In genomic region chr2:55115795-55116597, GRCh38 we compare ENCODE assay signal across 10 cellular contexts.
A peak's percentile ranks its signal among the peaks of the same experiment; 100 is the strongest.
DNase-seq lines count a peak whose midpoint lies in the region; ATAC-seq, FAIRE-seq and TF ChIP-seq lines count a peak whose summit lies in the region.
"Had no signal": no experiment of that assay in that cellular context is flagged by ENCODE, and none has a peak within 500 bp of the region (broad histone marks: within the 10 kb centered on the region; RNA-seq: fewer than 3 reads in every experiment).

No MANE protein-coding gene starts in this region.

- H3K4me3 ChIP-seq in bronchial epithelial cell (ENCODE audit: low read depth, low read length) = no peak overlapping the region
- H3K4me3 ChIP-seq in neural progenitor cell = no peak overlapping the region
- H3K4me3 ChIP-seq in spleen = no peak overlapping the region
- H3K4me3 ChIP-seq in stomach = no peak overlapping the region

- H3K9ac ChIP-seq in neural progenitor cell = no peak overlapping the region

- H3F3A ChIP-seq in neural progenitor cell (ENCODE audit: low read depth) = peaks cover 6% of the 10 kb centered on the region

- H3K4me1 Mint-ChIP-seq in HFFc6 (ENCODE audit: low read depth) (peaks cover 77% of the 10 kb centered on the region), neural progenitor cell (peaks cover 50% of the 10 kb centered on the region)
- peaks cover 24 to 43% of the 10 kb centered on the region in 2 donors for H3K4me1 Mint-ChIP-seq in stimulated activated naive B cell treated with anti-CD40 and anti-IgM and Interleukin-4, amounts not matched to agents 10 μg/mL and 1 μg/mL and 100 μg/mL, for 72 hours
- H3K4me1 Mint-ChIP-seq: activated naive CD8-positive, alpha-beta T cell treated with anti-CD3 and anti-CD28 coated beads, Interleukin-2, amount 10 ng/mL, durations not matched to agents 7 days and 5 days had no signal

- peaks cover 26% of the 10 kb centered on the region for H3K4me1 ChIP-seq in neural progenitor cell
- H3K4me1 ChIP-seq in spleen = peaks cover 0 to 61% (median 37%) of the 10 kb centered on the region in 6 donors
- peaks cover 12 to 72% (median 41%) of the 10 kb centered on the region in 4 donors for H3K4me1 ChIP-seq in stomach

- TF ChIP-seq CTCF in HFFc6 (IDR thresholded peaks at IDR 0.05) = no peak
- TF ChIP-seq CTCF in bronchial epithelial cell (IDR thresholded peaks at IDR 0.05; ENCODE audit: insufficient read depth, low read length, severe bottlenecking) = no peak
- no peak for TF ChIP-seq CTCF in neural progenitor cell (IDR thresholded peaks at IDR 0.05)
- no peak for TF ChIP-seq CTCF in spleen (IDR thresholded peaks at IDR 0.05 in 8 of 11, conservative IDR thresholded peaks at IDR 0.05 in 3 of 11)
- no peak for TF ChIP-seq CTCF in stomach (IDR thresholded peaks at IDR 0.05)

- H3K36me3 Mint-ChIP-seq in HFFc6 (ENCODE audit: low read depth) (no peaks in the 10 kb centered on the region), neural progenitor cell (no peaks in the 10 kb centered on the region)
- no peaks in the 10 kb centered on the region for H3K36me3 Mint-ChIP-seq in stimulated activated naive B cell treated with anti-CD40 and anti-IgM and Interleukin-4, amounts not matched to agents 10 μg/mL and 1 μg/mL and 100 μg/mL, for 72 hours
- H3K36me3 Mint-ChIP-seq: activated naive CD8-positive, alpha-beta T cell treated with anti-CD3 and anti-CD28 coated beads, Interleukin-2, amount 10 ng/mL, durations not matched to agents 7 days and 5 days had no signal

- H4K20me1 ChIP-seq in neural progenitor cell (ENCODE audit: low read depth) = no peaks in the 10 kb centered on the region

- H3K27ac ChIP-seq in neural progenitor cell (no peak overlapping the region), spleen (no peak overlapping the region), stomach (no peak overlapping the region)

- H3K36me3 ChIP-seq in bronchial epithelial cell (ENCODE audit: control insufficient read depth, insufficient read depth, low read length) (no peaks in the 10 kb centered on the region), neural progenitor cell (no peaks in the 10 kb centered on the region), spleen (no peaks in the 10 kb centered on the region), stomach (no peaks in the 10 kb centered on the region)

- H3K27ac Mint-ChIP-seq in HFFc6 (peak overlapping the region; percentile 71), neural progenitor cell (peak overlapping the region; percentile 53)
- H3K27ac Mint-ChIP-seq in stimulated activated naive B cell treated with anti-CD40 and anti-IgM and Interleukin-4, amounts not matched to agents 10 μg/mL and 1 μg/mL and 100 μg/mL, for 72 hours = no peak overlapping the region
- H3K27ac Mint-ChIP-seq: activated naive CD8-positive, alpha-beta T cell treated with anti-CD3 and anti-CD28 coated beads, Interleukin-2, amount 10 ng/mL, durations not matched to agents 7 days and 5 days had no signal

- WGBS in spleen, 5 donors = 69 to 93% (median 83%) methylated on average over 4 of the region's 4 CpGs
- 62 to 84% (median 78%) methylated on average over 4 of the region's 4 CpGs for WGBS in stomach, 5 donors

- no peaks in the 10 kb centered on the region for H3K9me3 ChIP-seq in neural progenitor cell (ENCODE audit: low read depth)
- H3K9me3 ChIP-seq in spleen = no peaks in the 10 kb centered on the region
- H3K9me3 ChIP-seq in stomach = no peaks in the 10 kb centered on the region

- H3K9me3 Mint-ChIP-seq in HFFc6 = no peaks in the 10 kb centered on the region
- no peaks in the 10 kb centered on the region for H3K9me3 Mint-ChIP-seq in neural progenitor cell
- no peaks in the 10 kb centered on the region for H3K9me3 Mint-ChIP-seq in stimulated activated naive B cell treated with anti-CD40 and anti-IgM and Interleukin-4, amounts not matched to agents 10 μg/mL and 1 μg/mL and 100 μg/mL, for 72 hours
- H3K9me3 Mint-ChIP-seq: activated naive CD8-positive, alpha-beta T cell treated with anti-CD3 and anti-CD28 coated beads, Interleukin-2, amount 10 ng/mL, durations not matched to agents 7 days and 5 days had no signal

- H3K79me2 ChIP-seq in neural progenitor cell (ENCODE audit: low read depth) = no peaks in the 10 kb centered on the region

- H2AFZ ChIP-seq in neural progenitor cell (replicated peaks) = no peak overlapping the region

- TF ChIP-seq POLR2A in spleen (IDR thresholded peaks at IDR 0.05) = no peak
- no peak for TF ChIP-seq POLR2A in stomach (IDR thresholded peaks at IDR 0.05)

- no peaks in the 10 kb centered on the region for H3K27me3 ChIP-seq in bronchial epithelial cell (ENCODE audit: control insufficient read depth, insufficient read depth, low read length)
- H3K27me3 ChIP-seq in neural progenitor cell = no peaks in the 10 kb centered on the region
- H3K27me3 ChIP-seq in spleen (replicated peaks in 1 of 7) = no peaks in the 10 kb centered on the region
- no peaks in the 10 kb centered on the region for H3K27me3 ChIP-seq in stomach

- no peak for TF ChIP-seq EP300 in stomach (IDR thresholded peaks at IDR 0.05)

- DNase-seq in HFFc6 = peak; percentile 58
- peak; percentile 94 for DNase-seq in OCI-M1 (lab: John Stamatoyannopoulos, UW)
- peak; percentile 72 for DNase-seq in bronchial epithelial cell (ENCODE audit: low read depth)
- no peak for DNase-seq in neural progenitor cell (ENCODE audit: low spot score)
- DNase-seq in spleen = no peak
- no peak for DNase-seq in stimulated activated naive B cell treated with anti-CD40 and anti-IgM and Interleukin-4, amounts not matched to agents 10 μg/mL and 1 μg/mL and 100 μg/mL, for 72 hours
- DNase-seq in Right ventricle myocardium inferior (ENCODE audit: missing footprints) = no peak
- DNase-seq in stomach = no peak
- DNase-seq: activated naive CD8-positive, alpha-beta T cell treated with anti-CD3 and anti-CD28 coated beads, Interleukin-2, amount 10 ng/mL, durations not matched to agents 7 days and 5 days; NCI-H146 had no signal

- no peak overlapping the region for H3K4me2 ChIP-seq in neural progenitor cell

- FAIRE-seq in bronchial epithelial cell (lab: Jason Lieb, UNC) = no peak

- peaks cover 5% of the 10 kb centered on the region; the same call in 1 of the 2 replicates for H3K27me3 Mint-ChIP-seq in HFFc6 (ENCODE audit: insufficient read depth)
- peaks cover 2% of the 10 kb centered on the region for H3K27me3 Mint-ChIP-seq in neural progenitor cell (ENCODE audit: insufficient read depth, low read depth)
- H3K27me3 Mint-ChIP-seq in stimulated activated naive B cell treated with anti-CD40 and anti-IgM and Interleukin-4, amounts not matched to agents 10 μg/mL and 1 μg/mL and 100 μg/mL, for 72 hours = peaks cover 15 to 22% of the 10 kb centered on the region in 2 donors

- ATAC-seq in stimulated activated naive B cell treated with anti-CD40 and anti-IgM and Interleukin-4, amounts not matched to agents 10 μg/mL and 1 μg/mL and 100 μg/mL, for 72 hours (replicated peaks) = no peak
- ATAC-seq in Right ventricle myocardium inferior = no peak

- intact Hi-C loops in spleen (cut with DNase I; ENCODE audit: low total_unique reads) = no loop called here
- intact Hi-C loops in Right ventricle myocardium inferior (cut with DNase I) = no loop called here
- intact Hi-C loops in stomach (cut with DNase I; ENCODE audit: low total_unique reads) = no loop called here

- peak overlapping the region; percentile 22 for H3K4me3 Mint-ChIP-seq in HFFc6
- H3K4me3 Mint-ChIP-seq in neural progenitor cell = no peak overlapping the region
- H3K4me3 Mint-ChIP-seq in stimulated activated naive B cell treated with anti-CD40 and anti-IgM and Interleukin-4, amounts not matched to agents 10 μg/mL and 1 μg/mL and 100 μg/mL, for 72 hours = no peak overlapping the region
- H3K4me3 Mint-ChIP-seq: activated naive CD8-positive, alpha-beta T cell treated with anti-CD3 and anti-CD28 coated beads, Interleukin-2, amount 10 ng/mL, durations not matched to agents 7 days and 5 days had no signal

Comparison
In these comparisons a context has a peak if more than half of its experiments do, and no peak if none do; other contexts are left out.
1. DNase-seq: peak in HFFc6 (single experiment), OCI-M1 (single experiment) and bronchial epithelial cell (single experiment); none in neural progenitor cell (single experiment), spleen (single experiment), stimulated activated naive B cell treated with anti-CD40 and anti-IgM and Interleukin-4, amounts not matched to agents 10 μg/mL and 1 μg/mL and 100 μg/mL, for 72 hours (single experiment), Right ventricle myocardium inferior (single experiment) and stomach (single experiment).